ENCODE assay signal across 17 cellular contexts in the genomic region with DNA sequence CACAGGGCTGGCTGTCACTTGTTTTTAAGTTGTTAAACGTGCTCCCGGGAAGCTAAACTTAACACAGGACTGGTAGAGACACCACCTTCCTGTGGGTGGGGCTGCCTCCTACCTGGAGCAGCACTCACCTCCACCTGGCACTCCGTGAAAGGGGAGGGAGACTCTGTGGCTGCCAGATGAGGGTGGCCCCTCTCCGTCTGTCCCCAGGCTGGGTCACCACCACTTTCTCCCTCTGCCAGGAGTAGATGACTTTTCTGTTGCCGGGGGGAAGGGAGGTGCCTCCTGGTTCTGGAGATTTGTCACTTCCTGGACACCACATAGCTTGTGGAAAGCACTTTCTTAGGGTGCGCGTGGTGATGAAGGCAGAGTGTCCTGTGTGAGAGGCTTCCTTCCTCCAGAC.
DNase-seq lines count a peak whose midpoint lies in the region; ATAC-seq and TF ChIP-seq lines count a peak whose summit lies in the region.
"Had no signal": no experiment of that assay in that cellular context is flagged by ENCODE, and none has a peak within 500 bp of the region (broad histone marks: within the 10 kb centered on the region; RNA-seq: fewer than 3 reads in every experiment).

No MANE protein-coding gene starts in this region.

- no peak overlapping the region for H3K18ac ChIP-seq in IMR-90 (ENCODE audit: low read depth, low read length)
- no peak overlapping the region for H3K18ac ChIP-seq in neuronal stem cell (ENCODE audit: low read length)

- ATAC-seq in IMR-90 (ENCODE audit: low read depth), result no peak

- H2AFZ ChIP-seq in IMR-90 (replicated peaks; ENCODE audit: low read length, poor library complexity) (peak overlapping the region; percentile 18), neuronal stem cell (ENCODE audit: low read length) (no peak overlapping the region)

- H2BK5ac ChIP-seq in IMR-90 (ENCODE audit: low read depth, low read length, poor library complexity, severe bottlenecking) (peak overlapping the region; percentile 53), neuronal stem cell (ENCODE audit: low read length) (no peak overlapping the region)

- peak overlapping the region; percentile 12 for H3K27ac Mint-ChIP-seq in activated naive CD4-positive, alpha-beta T cell treated with anti-CD3 and anti-CD28 coated beads for 36 hours

- H3K9ac ChIP-seq in IMR-90 (ENCODE audit: low read depth, low read length) (no peak overlapping the region), neuronal stem cell (ENCODE audit: low read depth, low read length, poor library complexity) (no peak overlapping the region)

- H3K9me3 ChIP-seq in IMR-90 (ENCODE audit: control insufficient read depth, insufficient read depth, low read length) (no peaks in the 10 kb centered on the region), neuronal stem cell (replicated peaks in 1 of 2; ENCODE audit: control insufficient read depth in 2 of 2, insufficient read depth in 1 of 2, low read depth in 1 of 2, low read length in 2 of 2) (peaks cover 0 to 5% of the 10 kb centered on the region in 2 donors), spleen (no peaks in the 10 kb centered on the region), vagina (no peaks in the 10 kb centered on the region)
- H3K9me3 ChIP-seq: adrenal gland, colonic mucosa, prostate gland, SJCRH30 had no signal

- no peaks in the 10 kb centered on the region for H3K9me3 Mint-ChIP-seq in activated naive CD4-positive, alpha-beta T cell treated with anti-CD3 and anti-CD28 coated beads for 36 hours

- 83% methylated on average over 2 of the region's 7 CpGs; no CpG with 5 or more reads in 1 of the 2 experiments for WGBS in IMR-90 (ENCODE audit: extremely low coverage in 2 of 2, insufficient read length in 1 of 2), 2 experiments
- WGBS in neuronal stem cell (ENCODE audit: extremely low coverage in 2 of 2, insufficient read length in 2 of 2, insufficient replicate concordance in 1 of 2), 2 donors, result no CpG with 5 or more reads among the region's 7 CpGs
- WGBS in spleen, 5 donors, result 53 to 81% (median 67%) methylated on average over 3 to 7 of the region's 7 CpGs

- H3K36me3 ChIP-seq in IMR-90 (ENCODE audit: control insufficient read depth, insufficient read depth, low read length) (peaks cover 9% of the 10 kb centered on the region), neuronal stem cell (replicated peaks in 1 of 2; ENCODE audit: control insufficient read depth in 2 of 2, insufficient read depth in 2 of 2, low read length in 2 of 2) (peaks cover 8 to 18% of the 10 kb centered on the region in 2 donors), spleen (peaks cover 0 to 75% (median 14%) of the 10 kb centered on the region in 6 donors), vagina (peaks cover 0 to 9% of the 10 kb centered on the region in 2 donors)
- H3K36me3 ChIP-seq: adrenal gland, colonic mucosa, prostate gland had no signal

- no peak overlapping the region for H2BK12ac ChIP-seq in neuronal stem cell (ENCODE audit: low read length)

- peaks cover 13% of the 10 kb centered on the region for H3K4me1 Mint-ChIP-seq in activated naive CD4-positive, alpha-beta T cell treated with anti-CD3 and anti-CD28 coated beads for 36 hours (ENCODE audit: low read depth)

- peak; percentile 33 for DNase-seq in activated naive CD4-positive, alpha-beta T cell treated with anti-CD3 and anti-CD28 coated beads for 36 hours
- DNase-seq in activated naive CD4-positive, alpha-beta T cell (lab: John Stamatoyannopoulos, UW), result no peak
- peak; percentile 44 for DNase-seq in IMR-90
- peak; percentile 72 for DNase-seq in dermis blood vessel endothelial cell
- no peak for DNase-seq in neuronal stem cell (ENCODE audit: low spot score)
- no peak for DNase-seq in spleen
- no peak for DNase-seq in vagina (ENCODE audit: extremely low spot score in 2 of 2)
- no peak for DNase-seq in AML-193 (lab: John Stamatoyannopoulos, UW)
- DNase-seq: activated CD8-positive, alpha-beta memory T cell treated with anti-CD3 and anti-CD28 coated beads, Interleukin-2, amount 50 U/mL, for 48 hours; adrenal gland; colonic mucosa; DMS79 treated with DMSO at 0.1 percent for 48 hours; NCI-H524 treated with DMSO at 0.1 percent for 48 hours; SJCRH30; trophoblast cell had no signal

- peak overlapping the region; percentile 52 for H2AK9ac ChIP-seq in IMR-90 (replicated peaks; ENCODE audit: low read depth, low read length, poor library complexity)

- H2AK5ac ChIP-seq in IMR-90 (ENCODE audit: low read depth, low read length), result peak overlapping the region; percentile 30; the same call in 1 of the 2 replicates
- no peak overlapping the region for H2AK5ac ChIP-seq in neuronal stem cell (ENCODE audit: low read depth, low read length)

- H3K4me1 ChIP-seq in IMR-90 (ENCODE audit: control insufficient read depth, insufficient read depth, low read length) (peaks cover 4% of the 10 kb centered on the region; the same call in 1 of the 2 replicates), neuronal stem cell (ENCODE audit: control insufficient read depth in 2 of 2, insufficient read depth in 1 of 2, low read depth in 1 of 2, low read length in 2 of 2) (peaks cover 1 to 7% of the 10 kb centered on the region in 2 donors), spleen (peaks cover 0 to 36% (median 22%) of the 10 kb centered on the region in 6 donors), vagina (peaks cover 8% of the 10 kb centered on the region)
- H3K4me1 ChIP-seq: colonic mucosa, prostate gland had no signal

- CTCF ChIA-PET in activated naive CD4-positive, alpha-beta T cell treated with anti-CD3 and anti-CD28 coated beads for 36 hours (lab: Charles Lee), result interaction anchor here (1.4 kb wide), 1 partner anchor 76 kb away, joined by 3 read pairs; no protein-coding TSS in a partner anchor
- CTCF ChIA-PET in IMR-90 (lab: Yijun Ruan, JAX), result no interaction called here

- POLR2A ChIA-PET in IMR-90 (lab: Charles Lee; ENCODE audit: unreplicated experiment), result no interaction called here

- no peak for TF ChIP-seq POLR2A in IMR-90 (IDR thresholded peaks at IDR 0.05; ENCODE audit: low read depth, low read length)
- TF ChIP-seq POLR2A in spleen (IDR thresholded peaks at IDR 0.05), result no peak
- TF ChIP-seq POLR2A in vagina (IDR thresholded peaks at IDR 0.05), result no peak

- TF ChIP-seq RAD21 in IMR-90 (IDR thresholded peaks at IDR 0.05; ENCODE audit: low read length), result no peak

- H2BK120ac ChIP-seq in IMR-90 (ENCODE audit: low read depth, low read length), result no peak overlapping the region
- no peak overlapping the region for H2BK120ac ChIP-seq in neuronal stem cell (ENCODE audit: low read depth, low read length)

- dilution Hi-C loops in IMR-90 (cut with HindIII; ENCODE audit: low sequenced_read_pairs, unreplicated experiment), result no loop called here

- no peak overlapping the region for H2BK20ac ChIP-seq in IMR-90 (ENCODE audit: low read depth, low read length)

- intact Hi-C loops in activated naive CD4-positive, alpha-beta T cell treated with anti-CD3 and anti-CD28 coated beads for 36 hours (cut with micrococcal nuclease), result no loop called here
- intact Hi-C loops in IMR-90 (cut with micrococcal nuclease) (no loop called here), spleen (cut with DNase I; ENCODE audit: low total_unique reads) (no loop called here), vagina (cut with DNase I) (no loop called here)

- no peak overlapping the region for H3K4me3 Mint-ChIP-seq in activated naive CD4-positive, alpha-beta T cell treated with anti-CD3 and anti-CD28 coated beads for 36 hours

- H4K20me1 ChIP-seq in IMR-90 (ENCODE audit: insufficient read depth, low read length), result peaks cover 5% of the 10 kb centered on the region; the same call in 1 of the 2 replicates

- H3K79me1 ChIP-seq in IMR-90 (ENCODE audit: low read depth in 1 of 2, low read length in 2 of 2) (peaks cover 13 to 56% of the 10 kb centered on the region in 2 experiments; a peak in 3 of 4 replicates), neuronal stem cell (ENCODE audit: low read depth, low read length) (no peaks in the 10 kb centered on the region)

- H3K14ac ChIP-seq in IMR-90 (replicated peaks; ENCODE audit: low read depth, low read length) (peak overlapping the region; percentile 27), neuronal stem cell (ENCODE audit: low read length) (no peak overlapping the region)

- H4K91ac ChIP-seq in IMR-90 (ENCODE audit: insufficient read depth, low read depth, low read length), result no peak overlapping the region
- H4K91ac ChIP-seq in neuronal stem cell (ENCODE audit: low read depth, low read length, poor library complexity), result no peak overlapping the region

- H3K4me3 ChIP-seq in IMR-90 (ENCODE audit: insufficient read depth, low read depth, low read length) (no peak overlapping the region), neuronal stem cell (ENCODE audit: low read length in 2 of 2) (no peak overlapping the region), spleen (no peak overlapping the region), vagina (no peak overlapping the region)
- H3K4me3 ChIP-seq: adrenal gland, colonic mucosa, GM12878, prostate gland, SJCRH30 had no signal

- H3K4ac ChIP-seq in IMR-90 (ENCODE audit: low read depth, low read length) (peak overlapping the region; percentile 15), neuronal stem cell (ENCODE audit: low read length) (no peak overlapping the region)

- BruUV-seq in IMR-90 (replicated peaks; lab: Mats Ljungman, UMichigan), result no TSS peak

- TF ChIP-seq CTCF in IMR-90 (conservative IDR thresholded peaks at IDR 0.05; ENCODE audit: low read depth, low read length), result no peak
- TF ChIP-seq CTCF in spleen (IDR thresholded peaks at IDR 0.05 in 8 of 11, conservative IDR thresholded peaks at IDR 0.05 in 3 of 11), result no peak
- TF ChIP-seq CTCF in vagina (IDR thresholded peaks at IDR 0.05), result no peak

- H2BK15ac ChIP-seq in IMR-90 (ENCODE audit: low read depth, low read length), result no peak overlapping the region
- no peak overlapping the region for H2BK15ac ChIP-seq in neuronal stem cell (ENCODE audit: low read length)

- no peak overlapping the region for H4K5ac ChIP-seq in IMR-90 (ENCODE audit: low read depth, low read length)

- no peaks in the 10 kb centered on the region for H3K27me3 Mint-ChIP-seq in activated naive CD4-positive, alpha-beta T cell treated with anti-CD3 and anti-CD28 coated beads for 36 hours (ENCODE audit: low read depth)

- H3K27ac ChIP-seq in IMR-90 (ENCODE audit: insufficient read depth, low read length), result no peak overlapping the region
- H3K27ac ChIP-seq in neuronal stem cell (replicated peaks; ENCODE audit: low read length), result no peak overlapping the region
- no peak overlapping the region for H3K27ac ChIP-seq in spleen
- no peak overlapping the region for H3K27ac ChIP-seq in vagina
- H3K27ac ChIP-seq: colonic mucosa, prostate gland, SJCRH30 had no signal

- H3K56ac ChIP-seq in IMR-90 (ENCODE audit: extremely low read depth, insufficient read depth, low read length), result no peak overlapping the region

- H3K4me2 ChIP-seq in IMR-90 (ENCODE audit: low read depth, low read length) (no peak overlapping the region; the same call in 1 of the 2 replicates), neuronal stem cell (ENCODE audit: insufficient read depth, low read length, poor library complexity, severe bottlenecking) (no peak overlapping the region)

- H3K9me1 ChIP-seq in IMR-90 (ENCODE audit: insufficient read depth, low read length), result peaks cover 15% of the 10 kb centered on the region; the same call in 1 of the 2 replicates

- H4K8ac ChIP-seq in IMR-90 (ENCODE audit: low read depth in 2 of 2, low read length in 2 of 2) (no peak overlapping the region; a peak in 1 of 4 replicates), neuronal stem cell (ENCODE audit: low read depth, low read length) (no peak overlapping the region)

- H3K27me3 ChIP-seq in IMR-90 (ENCODE audit: control insufficient read depth, insufficient read depth, low read length) (no peaks in the 10 kb centered on the region), neuronal stem cell (ENCODE audit: control insufficient read depth in 3 of 3, insufficient read depth in 3 of 3, low read depth in 1 of 3, low read length in 3 of 3) (no peaks in the 10 kb centered on the region), spleen (replicated peaks in 1 of 7) (no peaks in the 10 kb centered on the region), vagina (no peaks in the 10 kb centered on the region)
- H3K27me3 ChIP-seq: adrenal gland, colonic mucosa, SJCRH30 had no signal

- in situ Hi-C loops in IMR-90 (cut with MboI; ENCODE audit: low sequenced_read_pairs), result no loop called here

- no peaks in the 10 kb centered on the region for H3K36me3 Mint-ChIP-seq in activated naive CD4-positive, alpha-beta T cell treated with anti-CD3 and anti-CD28 coated beads for 36 hours (ENCODE audit: low read depth)

- H3K23ac ChIP-seq in IMR-90 (ENCODE audit: low read depth, low read length), result 0 out of 2 replicates have a peak overlapping the region, but pooled peaks have one; percentile 17
- H3K23ac ChIP-seq in neuronal stem cell (ENCODE audit: low read depth, low read length, poor library complexity), result peak overlapping the region; percentile 53

Comparison
In these comparisons a context has a peak if more than half of its experiments do, and no peak if none do; other contexts are left out.
1. DNase-seq: peak in activated naive CD4-positive, alpha-beta T cell treated with anti-CD3 and anti-CD28 coated beads for 36 hours (single experiment), IMR-90 (single experiment) and dermis blood vessel endothelial cell (single experiment); none in activated naive CD4-positive, alpha-beta T cell (0 of 4), neuronal stem cell (single experiment), spleen (single experiment), vagina (0 of 2) and AML-193 (0 of 2).